In genomic region chr3:30656624-30657141, GRCh38 we compare ENCODE assay signal across 11 cellular contexts. TPM values are rescaled to one million over a fixed set of nuclear protein-coding genes. Genes with fewer than 3 reads are reported as not detected.
DNase-seq lines count a peak whose midpoint lies in the region; ATAC-seq and TF ChIP-seq lines count a peak whose summit lies in the region.
"Had no signal": no experiment of that assay in that cellular context is flagged by ENCODE, and none has a peak within 500 bp of the region (broad histone marks: within the 10 kb centered on the region; RNA-seq: fewer than 3 reads in every experiment).

No MANE protein-coding gene starts in this region.

- intact Hi-C loops in left ventricle myocardium inferior (cut with micrococcal nuclease), result no loop called here
- intact Hi-C loops in Right ventricle myocardium inferior (cut with DNase I), result no loop called here
- intact Hi-C loops in tibial artery (cut with DNase I; ENCODE audit: low total_unique reads), result no loop called here

- H3K9me3 Mint-ChIP-seq in T-cell, result no peaks in the 10 kb centered on the region
- H3K9me3 Mint-ChIP-seq in immature natural killer cell, result no peaks in the 10 kb centered on the region
- H3K9me3 Mint-ChIP-seq: WTC11 had no signal

- H3K36me3 Mint-ChIP-seq in T-cell (peaks cover 68% of the 10 kb centered on the region), immature natural killer cell (peaks cover 19 to 59% (median 31%) of the 10 kb centered on the region in 3 donors)

- H3K36me3 ChIP-seq in left ventricle myocardium inferior, result peaks cover 68% of the 10 kb centered on the region
- peaks cover 55 to 63% (median 61%) of the 10 kb centered on the region in 3 donors for H3K36me3 ChIP-seq in tibial artery
- H3K36me3 ChIP-seq: BE2C had no signal

- H3K4me1 Mint-ChIP-seq in T-cell (peaks cover 97 to 99% (median 97%) of the 10 kb centered on the region in 3 donors), immature natural killer cell (peaks cover 89 to 94% of the 10 kb centered on the region in 2 donors)

- ATAC-seq in Right ventricle myocardium inferior (no peak), T-cell (replicated peaks in 1 of 4) (no peak), GM18519 (IDR thresholded peaks at IDR 0.05; ENCODE audit: low FRiP score, unreplicated experiment) (no peak)
- ATAC-seq: WTC11 had no signal

- DNase-seq in left ventricle myocardium inferior (no peak), Right ventricle myocardium inferior (ENCODE audit: missing footprints) (no peak), T-cell (no peak), immature natural killer cell (no peak), tibial artery (no peak), NCI-H2107 treated with DMSO at 0.1 percent for 48 hours (lab: John Stamatoyannopoulos, UW; ENCODE audit: unreplicated experiment) (no peak), NCI-H1105 treated with DMSO at 0.1 percent for 48 hours (lab: John Stamatoyannopoulos, UW) (no peak)
- DNase-seq: BE2C, cortex of kidney had no signal

- H3K27me3 ChIP-seq in left ventricle myocardium inferior (ENCODE audit: low read depth) (no peaks in the 10 kb centered on the region), tibial artery (no peaks in the 10 kb centered on the region)
- H3K27me3 ChIP-seq: BE2C had no signal

- H3K9me3 ChIP-seq in left ventricle myocardium inferior (replicated peaks) (no peaks in the 10 kb centered on the region), tibial artery (no peaks in the 10 kb centered on the region)
- H3K9me3 ChIP-seq: BE2C had no signal

- peak overlapping the region; percentile 95 to 96 for H3K27ac Mint-ChIP-seq in T-cell
- peak overlapping the region; percentile 91 to 99 (median 95) for H3K27ac Mint-ChIP-seq in immature natural killer cell
- H3K27ac Mint-ChIP-seq: WTC11 had no signal

- CTCF ChIA-PET in T-cell (lab: Charles Lee), result interaction anchor here (0.7 to 2.7 kb wide), 4 partner anchors 13 to 50 kb away, joined by 3 to 14 read pairs (median 4); partner anchors contain the start of gene TGFBR2 (in 1 of the 2)

- H3K4me3 ChIP-seq in left ventricle myocardium inferior (no peak overlapping the region), tibial artery (no peak overlapping the region)

- no peaks in the 10 kb centered on the region for H3K27me3 Mint-ChIP-seq in T-cell
- peaks cover 0 to 10% (median 0%) of the 10 kb centered on the region in 3 donors for H3K27me3 Mint-ChIP-seq in immature natural killer cell (ENCODE audit: low read depth in 3 of 3)

- H3K4me3 Mint-ChIP-seq in T-cell (peak overlapping the region; percentile 42 to 76 (median 42)), immature natural killer cell (peak overlapping the region in 4 of 5 donors; percentile 37 to 79 (median 62))
- H3K4me3 Mint-ChIP-seq: WTC11 had no signal

- H3K27ac ChIP-seq in left ventricle myocardium inferior (replicated peaks) (peak overlapping the region; percentile 81), tibial artery (peak overlapping the region; percentile 11 to 74)

- H3K4me1 ChIP-seq in left ventricle myocardium inferior (peaks cover 88% of the 10 kb centered on the region), tibial artery (peaks cover 0 to 77% (median 44%) of the 10 kb centered on the region in 4 donors)
- H3K4me1 ChIP-seq: BE2C had no signal

- no peak for TF ChIP-seq CTCF in left ventricle myocardium inferior (IDR thresholded peaks at IDR 0.05; ENCODE audit: borderline replicate concordance)
- TF ChIP-seq CTCF in tibial artery (IDR thresholded peaks at IDR 0.05), result no peak

- POLR2A ChIA-PET in T-cell (lab: Charles Lee), result interaction anchor here (0.6 kb wide), 3 partner anchors 12 to 478 kb away, joined by 3 read pairs; no protein-coding TSS in a partner anchor

RNA-seq across cellular contexts. Expression of gene TGFBR2, which starts 50.3 kb away (rescaled TPM):
- total RNA-seq in left ventricle myocardium inferior (144 TPM), Right ventricle myocardium inferior (186 TPM), T-cell (100 to 1,000 TPM; 114 to 145 (median 127) TPM)
- polyA plus RNA-seq in immature natural killer cell, result 100 to 1,000 TPM in 1 of 3 donors, 10 to 100 TPM in 2; 36.8 to 101 (median 43.6) TPM
